ENCODE assay signal across 17 cellular contexts in the genomic region with DNA sequence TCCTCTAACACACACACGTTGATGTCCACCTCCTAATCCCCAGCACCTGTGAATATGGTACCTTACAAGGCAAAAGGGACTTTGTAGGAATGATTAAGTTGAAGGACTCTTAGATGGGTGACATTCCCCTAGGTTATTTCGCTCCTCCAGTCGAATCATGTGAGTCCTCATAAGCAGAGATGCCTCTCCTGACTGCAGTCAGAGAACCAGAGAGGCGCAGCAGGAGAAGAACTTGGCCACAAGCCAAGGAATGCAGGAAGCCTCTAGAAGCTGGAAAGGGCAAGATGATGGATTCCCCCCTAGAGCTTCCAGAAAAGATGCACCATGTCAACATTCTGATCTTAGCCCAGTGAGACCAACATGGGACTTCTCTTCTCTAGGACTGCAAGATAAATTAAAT.
DNase-seq lines count a peak whose midpoint lies in the region; ATAC-seq, FAIRE-seq and TF ChIP-seq lines count a peak whose summit lies in the region.
"Had no signal": no experiment of that assay in that cellular context is flagged by ENCODE, and none has a peak within 500 bp of the region (broad histone marks: within the 10 kb centered on the region; RNA-seq: fewer than 3 reads in every experiment).

No MANE protein-coding gene starts in this region.

- DNase-seq in AG08395 (ENCODE audit: low spot score) (peak; percentile 7), Daoy (ENCODE audit: low read depth) (peak; percentile 6), NCI-H345 treated with DMSO at 0.1 percent for 48 hours (lab: John Stamatoyannopoulos, UW; ENCODE audit: unreplicated experiment) (peak; percentile 17), H1 (ENCODE audit: low read depth in 1 of 2, low spot score in 2 of 2) (no peak), kidney glomerular epithelial cell (lab: John Stamatoyannopoulos, UW) (no peak), HCEC 1CT (no peak)
- DNase-seq: activated effector memory CD4-positive, alpha-beta T cell treated with anti-CD3 and anti-CD28 coated beads, Interleukin-2, amount 50 U/mL, for 16 hours; central memory CD4-positive, alpha-beta T cell; effector memory CD4-positive, alpha-beta T cell; hippocampal formation; NCI-H2107; Right ventricle myocardium superior had no signal

- H2BK12ac ChIP-seq in H1 (ENCODE audit: low read depth, low read length) = no peak overlapping the region; the same call in 1 of the 2 replicates

- no peaks in the 10 kb centered on the region for H3K79me2 ChIP-seq in H1 (ENCODE audit: control insufficient read depth in 1 of 2, insufficient read depth in 2 of 2, low read length in 2 of 2)

- WGBS in H1 (ENCODE audit: extremely low coverage in 1 of 2, insufficient coverage in 1 of 2, insufficient read length in 1 of 2, insufficient replicate concordance in 2 of 2, low coverage in 1 of 2, low lambda C conversion rate in 2 of 2, missing lambda C conversion rate in 1 of 2), 2 experiments = 87% methylated on average over 4 of the region's 4 CpGs; no CpG with 5 or more reads in 1 of the 2 experiments

- H3K23me2 ChIP-seq in H1 (ENCODE audit: low read depth, low read length) = no peaks in the 10 kb centered on the region; the same call in 1 of the 2 replicates

- TF ChIP-seq RAD21 in H1 (IDR thresholded peaks at IDR 0.05 in 1 of 2, conservative IDR thresholded peaks at IDR 0.05 in 1 of 2; ENCODE audit: low read depth in 2 of 2, low read length in 2 of 2) = no peak

- POLR2A ChIA-PET in H1 (lab: Charles Lee; ENCODE audit: partially characterized antibody) = no interaction called here

- H2AK5ac ChIP-seq in H1 (ENCODE audit: low read depth, low read length) = no peak overlapping the region

- no peak for TF ChIP-seq EP300 in H1 (IDR thresholded peaks at IDR 0.05; ENCODE audit: borderline replicate concordance in 1 of 2, low read depth in 2 of 2, low read length in 2 of 2)

- H3K23ac ChIP-seq in H1 (ENCODE audit: insufficient read length) = no peak overlapping the region

- no peak overlapping the region for H4K91ac ChIP-seq in H1 (replicated peaks; ENCODE audit: insufficient read length, low read length)

- TF ChIP-seq CTCF in H1 (IDR thresholded peaks at IDR 0.05; ENCODE audit: control extremely low read depth in 1 of 3, insufficient read depth in 1 of 3, low read depth in 1 of 3, low read length in 3 of 3) = no peak

- no peak for FAIRE-seq in H1 (lab: Jason Lieb, UNC)
- FAIRE-seq: GM18507 had no signal

- H3K4me2 ChIP-seq in H1 (ENCODE audit: insufficient read depth in 1 of 2, low read depth in 2 of 2, low read length in 2 of 2) = no peak overlapping the region

- no peak overlapping the region for H3K14ac ChIP-seq in H1 (ENCODE audit: insufficient read length)

- H3K9ac ChIP-seq in H1 (replicated peaks in 1 of 4; ENCODE audit: extremely low read depth in 1 of 4, low read depth in 3 of 4, low read length in 3 of 4) = no peak overlapping the region

- H3K4me3 ChIP-seq in H1 (ENCODE audit: extremely low read depth in 1 of 4, insufficient read depth in 2 of 4, low read depth in 3 of 4, low read length in 4 of 4) = no peak overlapping the region
- H3K4me3 ChIP-seq: prostate gland had no signal

- no peak overlapping the region for H4K5ac ChIP-seq in H1 (ENCODE audit: insufficient read length, low read depth, low read length)

- no peak overlapping the region for H2BK20ac ChIP-seq in H1 (ENCODE audit: low read length)

- H3K18ac ChIP-seq in H1 (ENCODE audit: extremely low read depth, low read length) = no peak overlapping the region

- TF ChIP-seq POLR2A in H1 (IDR thresholded peaks at IDR 0.05; ENCODE audit: control extremely low read depth in 1 of 2, low read depth in 2 of 2, low read length in 2 of 2) = no peak

- no peak overlapping the region for H2AFZ ChIP-seq in H1 (ENCODE audit: low read length)

- H3K4me1 ChIP-seq in H1 (replicated peaks in 1 of 4; ENCODE audit: control insufficient read depth in 3 of 4, insufficient read depth in 4 of 4, low read length in 3 of 4) = peaks cover 0 to 3% (median 1%) of the 10 kb centered on the region in 4 experiments; a peak in 2 of 7 replicates
- H3K4me1 ChIP-seq: prostate gland had no signal

- CTCF ChIA-PET in H1 (lab: Charles Lee; ENCODE audit: partially characterized antibody) = no interaction called here

- no peaks in the 10 kb centered on the region for H3K27me3 ChIP-seq in H1 (replicated peaks in 1 of 4; ENCODE audit: control insufficient read depth in 3 of 4, extremely low read depth in 1 of 4, insufficient read depth in 3 of 4, low read length in 3 of 4)

- 0 out of 4 replicates have a peak, but pooled peaks cover 0 to 3% of the 10 kb centered on the region in 2 experiments for H3K9me3 ChIP-seq in H1 (ENCODE audit: insufficient read depth in 2 of 2, low read depth in 1 of 2, low read length in 1 of 2)
- H3K9me3 ChIP-seq: prostate gland had no signal

- H4K8ac ChIP-seq in H1 (ENCODE audit: extremely low read depth, insufficient read depth, low read length) = no peak overlapping the region

- no peak overlapping the region for H3K56ac ChIP-seq in H1 (replicated peaks; ENCODE audit: insufficient read length, low read depth, low read length)

- H3K79me1 ChIP-seq in H1 (ENCODE audit: low read depth, low read length) = no peaks in the 10 kb centered on the region; the same call in 1 of the 2 replicates

- no peak overlapping the region for H2BK5ac ChIP-seq in H1 (ENCODE audit: low read depth, low read length)

- ATAC-seq in HG03196 (IDR thresholded peaks at IDR 0.05; ENCODE audit: unreplicated experiment) (no peak), HG03432 (IDR thresholded peaks at IDR 0.05; ENCODE audit: unreplicated experiment) (no peak)
- ATAC-seq: activated CD4-positive, CD25-positive, alpha-beta regulatory T cell treated with anti-CD3 and anti-CD28 coated beads, Interleukin-2, amount 50 U/mL, for 24 hours had no signal

- H2BK120ac ChIP-seq in H1 (replicated peaks; ENCODE audit: low read depth, low read length) = no peak overlapping the region

- no peak overlapping the region for H3K27ac ChIP-seq in H1 (ENCODE audit: low read depth, low read length)
- H3K27ac ChIP-seq: prostate gland had no signal

- H3K36me3 ChIP-seq in H1 (ENCODE audit: control insufficient read depth in 2 of 4, insufficient read depth in 4 of 4, low read length in 3 of 4) = no peaks in the 10 kb centered on the region
- H3K36me3 ChIP-seq: prostate gland had no signal

- H3K4ac ChIP-seq in H1 (replicated peaks; ENCODE audit: insufficient read length, low read depth, low read length) = no peak overlapping the region

- H4K20me1 ChIP-seq in H1 (replicated peaks in 1 of 2; ENCODE audit: control insufficient read depth in 1 of 2, insufficient read depth in 2 of 2, low read length in 2 of 2) = no peaks in the 10 kb centered on the region

- H2BK15ac ChIP-seq in H1 (ENCODE audit: low read length) = 0 out of 2 replicates have a peak overlapping the region, but pooled peaks have one; percentile 46

TF ChIP-seq in H1, 55 proteins besides CTCF, POLR2A, EP300 and RAD21:
- TF ChIP-seq TBP (IDR thresholded peaks at IDR 0.05; ENCODE audit: low read depth, low read length) (no peak), SUZ12 (IDR thresholded peaks at IDR 0.05; ENCODE audit: low read length) (no peak), POLR2AphosphoS5 (IDR thresholded peaks at IDR 0.05; ENCODE audit: low read depth, low read length) (no peak), JUND (IDR thresholded peaks at IDR 0.05; ENCODE audit: low read length) (no peak), YY1 (IDR thresholded peaks at IDR 0.05; ENCODE audit: low read depth, low read length) (no peak), POU5F1 (IDR thresholded peaks at IDR 0.05; ENCODE audit: low read depth, low read length) (no peak), SRF (IDR thresholded peaks at IDR 0.05; ENCODE audit: low read depth, low read length) (no peak)

Comparison
In these comparisons a context has a peak if more than half of its experiments do, and no peak if none do; other contexts are left out.
1. DNase-seq: peak in AG08395 (single experiment), Daoy (single experiment) and NCI-H345 treated with DMSO at 0.1 percent for 48 hours (single experiment); none in H1 (0 of 2), kidney glomerular epithelial cell (single experiment) and HCEC 1CT (single experiment).